ENCODE assay signal across 13 cellular contexts in the genomic region with DNA sequence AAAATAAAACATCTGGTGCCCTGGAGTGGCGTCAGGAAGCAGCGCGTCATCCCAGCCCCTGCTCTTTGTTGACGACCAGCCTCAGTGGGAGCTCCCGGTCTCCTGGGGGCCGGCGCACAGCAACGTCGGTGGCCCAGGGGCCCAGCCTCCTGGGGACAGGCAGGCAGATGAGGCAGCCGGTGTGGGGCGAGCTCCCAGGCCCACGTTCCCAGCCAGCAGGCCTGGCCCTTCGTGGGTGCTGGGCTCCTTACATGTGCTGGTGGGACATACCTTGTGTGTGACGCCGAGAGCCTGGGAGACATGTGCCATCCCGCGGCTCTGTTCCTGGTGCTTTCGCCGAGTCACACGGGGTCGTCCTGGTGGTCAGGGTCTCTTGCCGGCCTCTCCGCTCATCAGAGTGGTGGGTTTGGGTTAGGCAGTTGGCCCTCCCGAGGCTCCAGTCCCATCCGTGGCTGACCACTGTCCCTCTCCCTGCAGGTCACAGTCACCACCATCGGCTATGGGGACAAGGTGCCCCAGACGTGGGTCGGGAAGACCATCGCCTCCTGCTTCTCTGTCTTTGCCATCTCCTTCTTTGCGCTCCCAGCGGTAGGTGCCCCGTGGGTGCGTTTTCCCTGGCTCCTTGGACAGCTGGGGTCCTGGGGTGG.
DNase-seq lines count a peak whose midpoint lies in the region; ATAC-seq, FAIRE-seq and TF ChIP-seq lines count a peak whose summit lies in the region.
"Had no signal": no experiment of that assay in that cellular context is flagged by ENCODE, and none has a peak within 500 bp of the region (broad histone marks: within the 10 kb centered on the region; RNA-seq: fewer than 3 reads in every experiment).

No MANE protein-coding gene starts in this region.

- TF ChIP-seq EP300 in transverse colon (IDR thresholded peaks at IDR 0.05; ENCODE audit: low read depth) = no peak

- H3K4me1 ChIP-seq in left lung (no peaks in the 10 kb centered on the region), transverse colon (no peaks in the 10 kb centered on the region)

- H3K9me3 Mint-ChIP-seq in activated T-cell treated with anti-CD3 and anti-CD28 coated beads, Interleukin-2, amount 50 U/mL, for 4 hours = no peaks in the 10 kb centered on the region
- H3K9me3 Mint-ChIP-seq in activated naive CD8-positive, alpha-beta T cell treated with anti-CD3 and anti-CD28 coated beads, Interleukin-2, amount 50 U/mL, for 24 hours = no peaks in the 10 kb centered on the region

- TF ChIP-seq CTCF in left lung (IDR thresholded peaks at IDR 0.05) = no peak
- no peak for TF ChIP-seq CTCF in transverse colon (IDR thresholded peaks at IDR 0.05)

- no peaks in the 10 kb centered on the region for H3K9me3 ChIP-seq in left lung
- no peaks in the 10 kb centered on the region for H3K9me3 ChIP-seq in transverse colon

- H3K4me1 Mint-ChIP-seq in activated T-cell treated with anti-CD3 and anti-CD28 coated beads, Interleukin-2, amount 50 U/mL, for 4 hours (ENCODE audit: low read depth) = no peaks in the 10 kb centered on the region
- no peaks in the 10 kb centered on the region for H3K4me1 Mint-ChIP-seq in activated naive CD8-positive, alpha-beta T cell treated with anti-CD3 and anti-CD28 coated beads, Interleukin-2, amount 50 U/mL, for 24 hours

- H3K27ac ChIP-seq in left lung (no peak overlapping the region), transverse colon (no peak overlapping the region)

- no peaks in the 10 kb centered on the region for H3K27me3 ChIP-seq in left lung
- no peaks in the 10 kb centered on the region for H3K27me3 ChIP-seq in transverse colon

- intact Hi-C loops in left lung (cut with DNase I) = no loop called here
- intact Hi-C loops in transverse colon (cut with DNase I; ENCODE audit: low total_unique reads) = no loop called here

- H3K27ac Mint-ChIP-seq in activated naive CD8-positive, alpha-beta T cell treated with anti-CD3 and anti-CD28 coated beads, Interleukin-2, amount 50 U/mL, for 24 hours = no peak overlapping the region

- in situ Hi-C loops in transverse colon (cut with MboI; ENCODE audit: low pct_ligation_motif_present in 1 of 4, low pct_unique_long_range_greater_than_20kb in 1 of 4, low sequenced_read_pairs in 3 of 4) = no loop called here
- in situ Hi-C loops in ACHN (cut with HindIII; ENCODE audit: low pct_ligation_motif_present, low pct_unique_long_range_greater_than_20kb, low sequenced_read_pairs) = no loop called here

- H3K36me3 Mint-ChIP-seq in activated T-cell treated with anti-CD3 and anti-CD28 coated beads, Interleukin-2, amount 50 U/mL, for 4 hours (ENCODE audit: insufficient read depth) = no peaks in the 10 kb centered on the region
- H3K36me3 Mint-ChIP-seq in activated naive CD8-positive, alpha-beta T cell treated with anti-CD3 and anti-CD28 coated beads, Interleukin-2, amount 50 U/mL, for 24 hours (ENCODE audit: low read depth) = no peaks in the 10 kb centered on the region

- WGBS in transverse colon (ENCODE audit: low coverage in 1 of 2), 2 donors = 54 to 90% methylated on average over 9 to 28 of the region's 33 CpGs

- no peak for ATAC-seq in activated T-cell treated with anti-CD3 and anti-CD28 coated beads, Interleukin-2, amount 50 U/mL, for 4 hours
- no peak for ATAC-seq in activated naive CD8-positive, alpha-beta T cell treated with anti-CD3 and anti-CD28 coated beads, Interleukin-2, amount 50 U/mL, for 24 hours
- no peak for ATAC-seq in left lung

- peaks cover 0 to 9% of the 10 kb centered on the region in 2 donors for H3K36me3 ChIP-seq in left lung
- H3K36me3 ChIP-seq in transverse colon = no peaks in the 10 kb centered on the region

- peak; percentile 1 for DNase-seq in activated T-cell treated with anti-CD3 and anti-CD28 coated beads, Interleukin-2, amount 50 U/mL, for 4 hours
- no peak for DNase-seq in activated T-cell treated with anti-CD3 and anti-CD28 coated beads, Interleukin-2, amount 50 U/mL, for 1 hour
- DNase-seq in activated naive CD8-positive, alpha-beta T cell treated with anti-CD3 and anti-CD28 coated beads, Interleukin-2, amount 50 U/mL, for 24 hours = peak; percentile 0
- peak; percentile 26 to 65 for DNase-seq in left lung
- peak; percentile 6 for DNase-seq in transverse colon
- no peak for DNase-seq in HTR-8/SVneo (ENCODE audit: insufficient read length, low spot score)
- no peak for DNase-seq in GF-D8 (lab: John Stamatoyannopoulos, UW)
- DNase-seq in ACHN = no peak
- DNase-seq: DMS 273 treated with DMSO at 0.1 percent for 48 hours, mesendoderm, MM.1S, T-helper 9 cell had no signal

- H3K4me3 Mint-ChIP-seq in activated T-cell treated with anti-CD3 and anti-CD28 coated beads, Interleukin-2, amount 50 U/mL, for 4 hours = no peak overlapping the region
- H3K4me3 Mint-ChIP-seq in activated naive CD8-positive, alpha-beta T cell treated with anti-CD3 and anti-CD28 coated beads, Interleukin-2, amount 50 U/mL, for 24 hours = no peak overlapping the region

- FAIRE-seq in HTR-8/SVneo (lab: Jason Lieb, UNC) = no peak
- FAIRE-seq: endometrium had no signal

- no peak for TF ChIP-seq POLR2A in transverse colon (IDR thresholded peaks at IDR 0.05)

- no peak overlapping the region for H3K4me3 ChIP-seq in left lung
- no peak overlapping the region for H3K4me3 ChIP-seq in transverse colon

- H3K27me3 Mint-ChIP-seq in activated T-cell treated with anti-CD3 and anti-CD28 coated beads, Interleukin-2, amount 50 U/mL, for 4 hours (ENCODE audit: low read depth) = no peaks in the 10 kb centered on the region
- H3K27me3 Mint-ChIP-seq in activated naive CD8-positive, alpha-beta T cell treated with anti-CD3 and anti-CD28 coated beads, Interleukin-2, amount 50 U/mL, for 24 hours = no peaks in the 10 kb centered on the region

Comparison
In these comparisons a context has a peak if more than half of its experiments do, and no peak if none do; other contexts are left out.
1. DNase-seq: peak in activated T-cell treated with anti-CD3 and anti-CD28 coated beads, Interleukin-2, amount 50 U/mL, for 4 hours (single experiment), activated naive CD8-positive, alpha-beta T cell treated with anti-CD3 and anti-CD28 coated beads, Interleukin-2, amount 50 U/mL, for 24 hours (single experiment), left lung (2 of 2) and transverse colon (single experiment); none in activated T-cell treated with anti-CD3 and anti-CD28 coated beads, Interleukin-2, amount 50 U/mL, for 1 hour (single experiment), HTR-8/SVneo (single experiment), GF-D8 (single experiment) and ACHN (single experiment).